13 cellular contexts compared by ENCODE assay signal in the genomic region with DNA sequence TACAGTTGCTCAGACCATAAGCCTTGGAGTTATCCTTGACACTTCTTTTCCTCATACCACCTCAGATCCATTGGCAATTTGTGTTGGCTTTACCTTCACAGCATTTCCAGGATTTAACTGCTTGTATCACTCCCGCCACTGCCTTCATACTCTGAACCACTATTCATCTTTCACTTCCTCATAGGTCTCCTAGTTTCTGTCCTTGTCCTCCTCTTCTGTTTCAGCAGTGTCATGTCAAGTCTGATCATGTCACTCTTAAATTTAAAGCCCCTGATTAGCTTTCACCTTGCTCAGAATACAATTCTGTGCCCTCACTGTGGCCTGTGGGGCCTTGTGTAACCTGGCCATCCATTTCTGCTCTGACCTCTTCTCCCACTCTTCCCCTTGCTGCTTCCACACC. TPM values are rescaled to one million over a fixed set of nuclear protein-coding genes. Genes with fewer than 3 reads are reported as not detected.
A peak's percentile ranks its signal among the peaks of the same experiment; 100 is the strongest.
DNase-seq lines count a peak whose midpoint lies in the region; ATAC-seq, FAIRE-seq and TF ChIP-seq lines count a peak whose summit lies in the region.
"Had no signal": no experiment of that assay in that cellular context is flagged by ENCODE, and none has a peak within 500 bp of the region (broad histone marks: within the 10 kb centered on the region; RNA-seq: fewer than 3 reads in every experiment).

No MANE protein-coding gene starts in this region.

- H3K9me3 Mint-ChIP-seq in activated T-helper 2 cell treated with anti-CD3 and anti-CD28 coated beads, Interferon-gamma antibody, Interleukin-2, Interleukin-4, amounts not matched to agents 10 μg/mL and 5 μg/mL and 100 μg/mL, durations not matched to agents 14 hours and 24 hours and 36 hours = no peaks in the 10 kb centered on the region

- H3K4me3 Mint-ChIP-seq in activated T-helper 2 cell treated with anti-CD3 and anti-CD28 coated beads, Interferon-gamma antibody, Interleukin-2, Interleukin-4, amounts not matched to agents 10 μg/mL and 5 μg/mL and 100 μg/mL, durations not matched to agents 14 hours and 24 hours and 36 hours (ENCODE audit: low read depth) = no peak overlapping the region

- H3K27me3 ChIP-seq in right lobe of liver = no peaks in the 10 kb centered on the region

- H3K36me3 Mint-ChIP-seq in activated T-helper 2 cell treated with anti-CD3 and anti-CD28 coated beads, Interferon-gamma antibody, Interleukin-2, Interleukin-4, amounts not matched to agents 10 μg/mL and 5 μg/mL and 100 μg/mL, durations not matched to agents 14 hours and 24 hours and 36 hours (ENCODE audit: low read depth) = no peaks in the 10 kb centered on the region

- H3K4me1 ChIP-seq in right lobe of liver = no peaks in the 10 kb centered on the region

- no peak overlapping the region for H3K27ac ChIP-seq in right lobe of liver

- H3K4me1 Mint-ChIP-seq in activated T-helper 2 cell treated with anti-CD3 and anti-CD28 coated beads, Interferon-gamma antibody, Interleukin-2, Interleukin-4, amounts not matched to agents 10 μg/mL and 5 μg/mL and 100 μg/mL, durations not matched to agents 14 hours and 24 hours and 36 hours (ENCODE audit: low read depth) = no peaks in the 10 kb centered on the region

- no peak overlapping the region for H3K4me3 ChIP-seq in right lobe of liver

- DNase-seq in D721Med (ENCODE audit: insufficient read length, low spot score) (no peak), GM19240 (ENCODE audit: insufficient read length, low spot score) (peak; percentile 3), Kasumi-1 (lab: John Stamatoyannopoulos, UW) (no peak), RKO (ENCODE audit: low spot score) (no peak), right lobe of liver (no peak)
- DNase-seq in activated T-helper 2 cell treated with anti-CD3 and anti-CD28 coated beads, Interferon-gamma antibody, Interleukin-2, Interleukin-4, amounts not matched to agents 10 μg/mL and 5 μg/mL and 100 μg/mL, durations not matched to agents 14 hours and 24 hours and 36 hours (ENCODE audit: low spot score) = no peak
- DNase-seq: NCI-H2107, occipital lobe had no signal

- intact Hi-C loops in right lobe of liver (cut with DNase I) = no loop called here
- intact Hi-C loops in activated T-helper 2 cell treated with anti-CD3 and anti-CD28 coated beads, Interferon-gamma antibody, Interleukin-2, Interleukin-4, amounts not matched to agents 10 μg/mL and 5 μg/mL and 100 μg/mL, durations not matched to agents 14 hours and 24 hours and 36 hours (cut with micrococcal nuclease) = no loop called here

- peak; percentile 38 for FAIRE-seq in D721Med (lab: Jason Lieb, UNC)
- FAIRE-seq: astrocyte, keratinocyte had no signal

- no peak for TF ChIP-seq POLR2A in right lobe of liver (IDR thresholded peaks at IDR 0.05)

- H3K27me3 Mint-ChIP-seq in activated T-helper 2 cell treated with anti-CD3 and anti-CD28 coated beads, Interferon-gamma antibody, Interleukin-2, Interleukin-4, amounts not matched to agents 10 μg/mL and 5 μg/mL and 100 μg/mL, durations not matched to agents 14 hours and 24 hours and 36 hours (ENCODE audit: low read depth) = no peaks in the 10 kb centered on the region

- no peak for TF ChIP-seq CTCF in D721Med (IDR thresholded peaks at IDR 0.05; ENCODE audit: insufficient read depth, missing control alignments)
- TF ChIP-seq CTCF in right lobe of liver (IDR thresholded peaks at IDR 0.05) = no peak

- H3K27ac Mint-ChIP-seq in activated T-helper 2 cell treated with anti-CD3 and anti-CD28 coated beads, Interferon-gamma antibody, Interleukin-2, Interleukin-4, amounts not matched to agents 10 μg/mL and 5 μg/mL and 100 μg/mL, durations not matched to agents 14 hours and 24 hours and 36 hours = no peak overlapping the region

- no peaks in the 10 kb centered on the region for H3K9me3 ChIP-seq in right lobe of liver

- 81% methylated on average over 1 of the region's 1 CpG for WGBS in right lobe of liver (ENCODE audit: insufficient coverage, low coverage, low lambda C conversion rate, missing lambda C conversion rate)

- H3K36me3 ChIP-seq in right lobe of liver = no peaks in the 10 kb centered on the region

- peak; percentile 88 for ATAC-seq in HG02759 (IDR thresholded peaks at IDR 0.05; ENCODE audit: unreplicated experiment)
- peak; percentile 93 for ATAC-seq in HG03520 (IDR thresholded peaks at IDR 0.05; ENCODE audit: unreplicated experiment)
- no peak for ATAC-seq in right lobe of liver
- ATAC-seq: esophagus mucosa had no signal

RNA-seq across cellular contexts. Expression of a gene that starts 34.7 kb away (rescaled TPM):
- total RNA-seq in right lobe of liver = 10 to 100 TPM; 45.2 to 65.9 (median 50.8) TPM
- 0.11 TPM in 1 of 2 replicates, not detected in the other for total RNA-seq in activated T-helper 2 cell treated with anti-CD3 and anti-CD28 coated beads, Interferon-gamma antibody, Interleukin-2, Interleukin-4, amounts not matched to agents 10 μg/mL and 5 μg/mL and 100 μg/mL, durations not matched to agents 14 hours and 24 hours and 36 hours

Comparison
In these comparisons a context has a peak if more than half of its experiments do, and no peak if none do; other contexts are left out.
1. ATAC-seq: peak in HG02759 (single experiment) and HG03520 (single experiment); none in right lobe of liver (0 of 4).
2. RNA of a gene that starts 34.7 kb away (total RNA-seq): 45.2 to 65.9 TPM in right lobe of liver; 0.11 TPM in activated T-helper 2 cell treated with anti-CD3 and anti-CD28 coated beads, Interferon-gamma antibody, Interleukin-2, Interleukin-4, amounts not matched to agents 10 μg/mL and 5 μg/mL and 100 μg/mL, durations not matched to agents 14 hours and 24 hours and 36 hours; every median in the first group is over 10 times any median in the second.